In the genomic region with DNA sequence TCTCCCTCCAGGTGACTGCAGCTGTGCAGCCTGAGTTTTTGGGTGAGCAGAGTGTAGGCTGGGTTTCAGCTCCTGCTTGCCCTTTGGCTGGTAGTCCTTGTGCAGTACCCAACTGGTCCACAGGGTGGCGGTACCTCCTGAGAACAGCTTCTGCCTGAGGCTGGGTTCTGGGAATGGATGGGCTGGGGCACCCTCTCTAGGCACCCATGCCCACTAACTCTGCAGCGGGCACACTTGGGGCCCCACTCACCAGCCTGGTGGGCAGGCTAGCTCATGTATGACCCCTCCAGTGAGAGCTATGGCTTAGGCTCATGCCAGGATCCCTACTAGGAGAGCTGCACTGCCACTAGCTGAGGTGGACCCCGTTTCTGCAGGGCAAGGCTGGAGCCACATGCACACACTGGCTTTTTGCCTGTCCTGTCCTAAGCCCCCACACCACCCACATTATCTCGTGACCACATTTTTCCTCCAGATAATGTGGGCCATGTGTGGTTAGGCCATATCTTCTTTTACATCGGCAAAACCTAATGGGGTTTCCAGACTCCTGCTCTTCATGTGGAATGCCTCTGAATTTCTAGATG, we compare ENCODE assay signal across 2 cellular contexts.
TF ChIP-seq lines count a peak whose summit lies in the region.

No MANE protein-coding gene starts in this region.

TF ChIP-seq in GM23338, 12 proteins besides CTCF, POLR2A, EP300 and RAD21 (continues in another document):
- TF ChIP-seq ZNF331 (CRISPR knock-in tag; IDR thresholded peaks at IDR 0.05; ENCODE audit: low read depth) (no peak), EZH2phosphoT487 (IDR thresholded peaks at IDR 0.05; ENCODE audit: unreplicated experiment) (no peak), POLR2AphosphoS5 (IDR thresholded peaks at IDR 0.05; ENCODE audit: low read depth) (no peak), NANOG (IDR thresholded peaks at IDR 0.05; ENCODE audit: borderline replicate concordance) (no peak), CREB1 (CRISPR knock-in tag; IDR thresholded peaks at IDR 0.05; ENCODE audit: low read depth) (no peak), ZNF114 (CRISPR knock-in tag; IDR thresholded peaks at IDR 0.05) (no peak), STAT1 (IDR thresholded peaks at IDR 0.05; ENCODE audit: unreplicated experiment) (no peak), JUNB (IDR thresholded peaks at IDR 0.05; ENCODE audit: unreplicated experiment) (no peak), EZH2 (IDR thresholded peaks at IDR 0.05; ENCODE audit: low read depth, unreplicated experiment) (no peak)
- TF ChIP-seq, protein P1, sequence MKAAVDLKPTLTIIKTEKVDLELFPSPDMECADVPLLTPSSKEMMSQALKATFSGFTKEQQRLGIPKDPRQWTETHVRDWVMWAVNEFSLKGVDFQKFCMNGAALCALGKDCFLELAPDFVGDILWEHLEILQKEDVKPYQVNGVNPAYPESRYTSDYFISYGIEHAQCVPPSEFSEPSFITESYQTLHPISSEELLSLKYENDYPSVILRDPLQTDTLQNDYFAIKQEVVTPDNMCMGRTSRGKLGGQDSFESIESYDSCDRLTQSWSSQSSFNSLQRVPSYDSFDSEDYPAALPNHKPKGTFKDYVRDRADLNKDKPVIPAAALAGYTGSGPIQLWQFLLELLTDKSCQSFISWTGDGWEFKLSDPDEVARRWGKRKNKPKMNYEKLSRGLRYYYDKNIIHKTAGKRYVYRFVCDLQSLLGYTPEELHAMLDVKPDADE (IDR thresholded peaks at IDR 0.05) = no peak
- TF ChIP-seq, protein P2, sequence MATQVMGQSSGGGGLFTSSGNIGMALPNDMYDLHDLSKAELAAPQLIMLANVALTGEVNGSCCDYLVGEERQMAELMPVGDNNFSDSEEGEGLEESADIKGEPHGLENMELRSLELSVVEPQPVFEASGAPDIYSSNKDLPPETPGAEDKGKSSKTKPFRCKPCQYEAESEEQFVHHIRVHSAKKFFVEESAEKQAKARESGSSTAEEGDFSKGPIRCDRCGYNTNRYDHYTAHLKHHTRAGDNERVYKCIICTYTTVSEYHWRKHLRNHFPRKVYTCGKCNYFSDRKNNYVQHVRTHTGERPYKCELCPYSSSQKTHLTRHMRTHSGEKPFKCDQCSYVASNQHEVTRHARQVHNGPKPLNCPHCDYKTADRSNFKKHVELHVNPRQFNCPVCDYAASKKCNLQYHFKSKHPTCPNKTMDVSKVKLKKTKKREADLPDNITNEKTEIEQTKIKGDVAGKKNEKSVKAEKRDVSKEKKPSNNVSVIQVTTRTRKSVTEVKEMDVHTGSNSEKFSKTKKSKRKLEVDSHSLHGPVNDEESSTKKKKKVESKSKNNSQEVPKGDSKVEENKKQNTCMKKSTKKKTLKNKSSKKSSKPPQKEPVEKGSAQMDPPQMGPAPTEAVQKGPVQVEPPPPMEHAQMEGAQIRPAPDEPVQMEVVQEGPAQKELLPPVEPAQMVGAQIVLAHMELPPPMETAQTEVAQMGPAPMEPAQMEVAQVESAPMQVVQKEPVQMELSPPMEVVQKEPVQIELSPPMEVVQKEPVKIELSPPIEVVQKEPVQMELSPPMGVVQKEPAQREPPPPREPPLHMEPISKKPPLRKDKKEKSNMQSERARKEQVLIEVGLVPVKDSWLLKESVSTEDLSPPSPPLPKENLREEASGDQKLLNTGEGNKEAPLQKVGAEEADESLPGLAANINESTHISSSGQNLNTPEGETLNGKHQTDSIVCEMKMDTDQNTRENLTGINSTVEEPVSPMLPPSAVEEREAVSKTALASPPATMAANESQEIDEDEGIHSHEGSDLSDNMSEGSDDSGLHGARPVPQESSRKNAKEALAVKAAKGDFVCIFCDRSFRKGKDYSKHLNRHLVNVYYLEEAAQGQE (IDR thresholded peaks at IDR 0.05; ENCODE audit: unreplicated experiment) = no peak

TF ChIP-seq in GM12878, 131 proteins besides CTCF, POLR2A, EP300 and RAD21:
- TF ChIP-seq, protein P3, sequence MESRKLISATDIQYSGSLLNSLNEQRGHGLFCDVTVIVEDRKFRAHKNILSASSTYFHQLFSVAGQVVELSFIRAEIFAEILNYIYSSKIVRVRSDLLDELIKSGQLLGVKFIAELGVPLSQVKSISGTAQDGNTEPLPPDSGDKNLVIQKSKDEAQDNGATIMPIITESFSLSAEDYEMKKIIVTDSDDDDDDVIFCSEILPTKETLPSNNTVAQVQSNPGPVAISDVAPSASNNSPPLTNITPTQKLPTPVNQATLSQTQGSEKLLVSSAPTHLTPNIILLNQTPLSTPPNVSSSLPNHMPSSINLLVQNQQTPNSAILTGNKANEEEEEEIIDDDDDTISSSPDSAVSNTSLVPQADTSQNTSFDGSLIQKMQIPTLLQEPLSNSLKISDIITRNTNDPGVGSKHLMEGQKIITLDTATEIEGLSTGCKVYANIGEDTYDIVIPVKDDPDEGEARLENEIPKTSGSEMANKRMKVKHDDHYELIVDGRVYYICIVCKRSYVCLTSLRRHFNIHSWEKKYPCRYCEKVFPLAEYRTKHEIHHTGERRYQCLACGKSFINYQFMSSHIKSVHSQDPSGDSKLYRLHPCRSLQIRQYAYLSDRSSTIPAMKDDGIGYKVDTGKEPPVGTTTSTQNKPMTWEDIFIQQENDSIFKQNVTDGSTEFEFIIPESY (IDR thresholded peaks at IDR 0.05) = no peak
- TF ChIP-seq FOXM1 (IDR thresholded peaks at IDR 0.05; ENCODE audit: low read depth, low read length) (no peak), POLR2AphosphoS2 (IDR thresholded peaks at IDR 0.05; ENCODE audit: low read depth, low read length) (no peak), EZH2 (IDR thresholded peaks at IDR 0.05; ENCODE audit: borderline replicate concordance, control insufficient read depth, low read depth, low read length) (no peak), YY1 (IDR thresholded peaks at IDR 0.05; ENCODE audit: low read depth, low read length) (peak; percentile 57), MTA3 (IDR thresholded peaks at IDR 0.05; ENCODE audit: borderline replicate concordance, low read length) (no peak), SRF (IDR thresholded peaks at IDR 0.05; ENCODE audit: low read depth in 2 of 2, low read length in 2 of 2) (no peak), KLF5 (IDR thresholded peaks at IDR 0.05; ENCODE audit: partially characterized antibody) (peak; percentile 58), ZNF24 (IDR thresholded peaks at IDR 0.05) (no peak), SP1 (IDR thresholded peaks at IDR 0.05; ENCODE audit: low read depth, low read length) (no peak), CBFB (IDR thresholded peaks at IDR 0.05; ENCODE audit: low read depth) (no peak), SMC3 (IDR thresholded peaks at IDR 0.05; ENCODE audit: borderline replicate concordance, low read length) (peak; percentile 77; the same call in 1 of the 2 replicates), LARP7 (IDR thresholded peaks at IDR 0.05) (no peak), EED (IDR thresholded peaks at IDR 0.05; ENCODE audit: low read depth) (no peak), NR2C2 (IDR thresholded peaks at IDR 0.05; ENCODE audit: borderline replicate concordance, control insufficient read depth, insufficient read length, low read depth) (no peak)
- TF ChIP-seq, protein P4, sequence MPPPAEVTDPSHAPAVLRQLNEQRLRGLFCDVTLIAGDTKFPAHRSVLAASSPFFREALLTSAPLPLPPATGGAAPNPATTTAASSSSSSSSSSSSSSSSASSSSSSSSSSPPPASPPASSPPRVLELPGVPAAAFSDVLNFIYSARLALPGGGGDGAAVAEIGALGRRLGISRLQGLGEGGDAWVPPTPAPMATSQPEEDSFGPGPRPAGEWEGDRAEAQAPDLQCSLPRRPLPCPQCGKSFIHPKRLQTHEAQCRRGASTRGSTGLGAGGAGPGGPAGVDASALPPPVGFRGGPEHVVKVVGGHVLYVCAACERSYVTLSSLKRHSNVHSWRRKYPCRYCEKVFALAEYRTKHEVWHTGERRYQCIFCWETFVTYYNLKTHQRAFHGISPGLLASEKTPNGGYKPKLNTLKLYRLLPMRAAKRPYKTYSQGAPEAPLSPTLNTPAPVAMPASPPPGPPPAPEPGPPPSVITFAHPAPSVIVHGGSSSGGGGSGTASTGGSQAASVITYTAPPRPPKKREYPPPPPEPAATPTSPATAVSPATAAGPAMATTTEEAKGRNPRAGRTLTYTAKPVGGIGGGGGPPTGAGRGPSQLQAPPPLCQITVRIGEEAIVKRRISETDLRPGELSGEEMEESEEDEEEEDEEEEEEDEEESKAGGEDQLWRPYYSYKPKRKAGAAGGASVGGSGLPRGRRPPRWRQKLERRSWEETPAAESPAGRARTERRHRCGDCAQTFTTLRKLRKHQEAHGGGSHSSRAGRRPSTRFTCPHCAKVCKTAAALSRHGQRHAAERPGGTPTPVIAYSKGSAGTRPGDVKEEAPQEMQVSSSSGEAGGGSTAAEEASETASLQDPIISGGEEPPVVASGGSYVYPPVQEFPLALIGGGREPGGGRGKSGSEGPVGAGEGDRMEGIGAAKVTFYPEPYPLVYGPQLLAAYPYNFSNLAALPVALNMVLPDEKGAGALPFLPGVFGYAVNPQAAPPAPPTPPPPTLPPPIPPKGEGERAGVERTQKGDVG (CRISPR knock-in tag; IDR thresholded peaks at IDR 0.05) = no peak
- TF ChIP-seq, protein P5, sequence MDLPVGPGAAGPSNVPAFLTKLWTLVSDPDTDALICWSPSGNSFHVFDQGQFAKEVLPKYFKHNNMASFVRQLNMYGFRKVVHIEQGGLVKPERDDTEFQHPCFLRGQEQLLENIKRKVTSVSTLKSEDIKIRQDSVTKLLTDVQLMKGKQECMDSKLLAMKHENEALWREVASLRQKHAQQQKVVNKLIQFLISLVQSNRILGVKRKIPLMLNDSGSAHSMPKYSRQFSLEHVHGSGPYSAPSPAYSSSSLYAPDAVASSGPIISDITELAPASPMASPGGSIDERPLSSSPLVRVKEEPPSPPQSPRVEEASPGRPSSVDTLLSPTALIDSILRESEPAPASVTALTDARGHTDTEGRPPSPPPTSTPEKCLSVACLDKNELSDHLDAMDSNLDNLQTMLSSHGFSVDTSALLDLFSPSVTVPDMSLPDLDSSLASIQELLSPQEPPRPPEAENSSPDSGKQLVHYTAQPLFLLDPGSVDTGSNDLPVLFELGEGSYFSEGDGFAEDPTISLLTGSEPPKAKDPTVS (IDR thresholded peaks at IDR 0.05; ENCODE audit: low read depth, low read length) = no peak
- TF ChIP-seq, protein P6, sequence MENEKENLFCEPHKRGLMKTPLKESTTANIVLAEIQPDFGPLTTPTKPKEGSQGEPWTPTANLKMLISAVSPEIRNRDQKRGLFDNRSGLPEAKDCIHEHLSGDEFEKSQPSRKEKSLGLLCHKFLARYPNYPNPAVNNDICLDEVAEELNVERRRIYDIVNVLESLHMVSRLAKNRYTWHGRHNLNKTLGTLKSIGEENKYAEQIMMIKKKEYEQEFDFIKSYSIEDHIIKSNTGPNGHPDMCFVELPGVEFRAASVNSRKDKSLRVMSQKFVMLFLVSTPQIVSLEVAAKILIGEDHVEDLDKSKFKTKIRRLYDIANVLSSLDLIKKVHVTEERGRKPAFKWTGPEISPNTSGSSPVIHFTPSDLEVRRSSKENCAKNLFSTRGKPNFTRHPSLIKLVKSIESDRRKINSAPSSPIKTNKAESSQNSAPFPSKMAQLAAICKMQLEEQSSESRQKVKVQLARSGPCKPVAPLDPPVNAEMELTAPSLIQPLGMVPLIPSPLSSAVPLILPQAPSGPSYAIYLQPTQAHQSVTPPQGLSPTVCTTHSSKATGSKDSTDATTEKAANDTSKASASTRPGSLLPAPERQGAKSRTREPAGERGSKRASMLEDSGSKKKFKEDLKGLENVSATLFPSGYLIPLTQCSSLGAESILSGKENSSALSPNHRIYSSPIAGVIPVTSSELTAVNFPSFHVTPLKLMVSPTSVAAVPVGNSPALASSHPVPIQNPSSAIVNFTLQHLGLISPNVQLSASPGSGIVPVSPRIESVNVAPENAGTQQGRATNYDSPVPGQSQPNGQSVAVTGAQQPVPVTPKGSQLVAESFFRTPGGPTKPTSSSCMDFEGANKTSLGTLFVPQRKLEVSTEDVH (IDR thresholded peaks at IDR 0.05; ENCODE audit: low read depth, partially characterized antibody) = no peak
- TF ChIP-seq, protein P7, sequence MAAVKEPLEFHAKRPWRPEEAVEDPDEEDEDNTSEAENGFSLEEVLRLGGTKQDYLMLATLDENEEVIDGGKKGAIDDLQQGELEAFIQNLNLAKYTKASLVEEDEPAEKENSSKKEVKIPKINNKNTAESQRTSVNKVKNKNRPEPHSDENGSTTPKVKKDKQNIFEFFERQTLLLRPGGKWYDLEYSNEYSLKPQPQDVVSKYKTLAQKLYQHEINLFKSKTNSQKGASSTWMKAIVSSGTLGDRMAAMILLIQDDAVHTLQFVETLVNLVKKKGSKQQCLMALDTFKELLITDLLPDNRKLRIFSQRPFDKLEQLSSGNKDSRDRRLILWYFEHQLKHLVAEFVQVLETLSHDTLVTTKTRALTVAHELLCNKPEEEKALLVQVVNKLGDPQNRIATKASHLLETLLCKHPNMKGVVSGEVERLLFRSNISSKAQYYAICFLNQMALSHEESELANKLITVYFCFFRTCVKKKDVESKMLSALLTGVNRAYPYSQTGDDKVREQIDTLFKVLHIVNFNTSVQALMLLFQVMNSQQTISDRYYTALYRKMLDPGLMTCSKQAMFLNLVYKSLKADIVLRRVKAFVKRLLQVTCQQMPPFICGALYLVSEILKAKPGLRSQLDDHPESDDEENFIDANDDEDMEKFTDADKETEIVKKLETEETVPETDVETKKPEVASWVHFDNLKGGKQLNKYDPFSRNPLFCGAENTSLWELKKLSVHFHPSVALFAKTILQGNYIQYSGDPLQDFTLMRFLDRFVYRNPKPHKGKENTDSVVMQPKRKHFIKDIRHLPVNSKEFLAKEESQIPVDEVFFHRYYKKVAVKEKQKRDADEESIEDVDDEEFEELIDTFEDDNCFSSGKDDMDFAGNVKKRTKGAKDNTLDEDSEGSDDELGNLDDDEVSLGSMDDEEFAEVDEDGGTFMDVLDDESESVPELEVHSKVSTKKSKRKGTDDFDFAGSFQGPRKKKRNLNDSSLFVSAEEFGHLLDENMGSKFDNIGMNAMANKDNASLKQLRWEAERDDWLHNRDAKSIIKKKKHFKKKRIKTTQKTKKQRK (IDR thresholded peaks at IDR 0.05; ENCODE audit: low read depth, low read length) = no peak
- TF ChIP-seq, protein P8, sequence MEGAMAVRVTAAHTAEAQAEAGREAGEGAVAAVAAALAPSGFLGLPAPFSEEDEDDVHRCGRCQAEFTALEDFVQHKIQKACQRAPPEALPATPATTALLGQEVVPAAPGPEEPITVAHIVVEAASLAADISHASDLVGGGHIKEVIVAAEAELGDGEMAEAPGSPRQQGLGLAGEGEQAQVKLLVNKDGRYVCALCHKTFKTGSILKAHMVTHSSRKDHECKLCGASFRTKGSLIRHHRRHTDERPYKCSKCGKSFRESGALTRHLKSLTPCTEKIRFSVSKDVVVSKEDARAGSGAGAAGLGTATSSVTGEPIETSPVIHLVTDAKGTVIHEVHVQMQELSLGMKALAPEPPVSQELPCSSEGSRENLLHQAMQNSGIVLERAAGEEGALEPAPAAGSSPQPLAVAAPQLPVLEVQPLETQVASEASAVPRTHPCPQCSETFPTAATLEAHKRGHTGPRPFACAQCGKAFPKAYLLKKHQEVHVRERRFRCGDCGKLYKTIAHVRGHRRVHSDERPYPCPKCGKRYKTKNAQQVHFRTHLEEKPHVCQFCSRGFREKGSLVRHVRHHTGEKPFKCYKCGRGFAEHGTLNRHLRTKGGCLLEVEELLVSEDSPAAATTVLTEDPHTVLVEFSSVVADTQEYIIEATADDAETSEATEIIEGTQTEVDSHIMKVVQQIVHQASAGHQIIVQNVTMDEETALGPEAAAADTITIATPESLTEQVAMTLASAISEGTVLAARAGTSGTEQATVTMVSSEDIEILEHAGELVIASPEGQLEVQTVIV (IDR thresholded peaks at IDR 0.05; ENCODE audit: borderline replicate concordance, partially characterized antibody) = no peak
- TF ChIP-seq, protein P9, sequence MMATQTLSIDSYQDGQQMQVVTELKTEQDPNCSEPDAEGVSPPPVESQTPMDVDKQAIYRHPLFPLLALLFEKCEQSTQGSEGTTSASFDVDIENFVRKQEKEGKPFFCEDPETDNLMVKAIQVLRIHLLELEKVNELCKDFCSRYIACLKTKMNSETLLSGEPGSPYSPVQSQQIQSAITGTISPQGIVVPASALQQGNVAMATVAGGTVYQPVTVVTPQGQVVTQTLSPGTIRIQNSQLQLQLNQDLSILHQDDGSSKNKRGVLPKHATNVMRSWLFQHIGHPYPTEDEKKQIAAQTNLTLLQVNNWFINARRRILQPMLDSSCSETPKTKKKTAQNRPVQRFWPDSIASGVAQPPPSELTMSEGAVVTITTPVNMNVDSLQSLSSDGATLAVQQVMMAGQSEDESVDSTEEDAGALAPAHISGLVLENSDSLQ (IDR thresholded peaks at IDR 0.05) = no peak
